In genomic region chr4:38967260-38968095, GRCh38 we compare ENCODE assay signal across 1 cellular context.
TF ChIP-seq lines count a peak whose summit lies in the region.

No MANE protein-coding gene starts in this region.

TF ChIP-seq in K562, 482 proteins besides CTCF, POLR2A, EP300 and RAD21 (continued from another document):
- TF ChIP-seq GTF3C2 (IDR thresholded peaks at IDR 0.05; ENCODE audit: borderline replicate concordance, extremely low read depth, insufficient read length) (no peak), ZNF408 (CRISPR knock-in tag; IDR thresholded peaks at IDR 0.05; ENCODE audit: low read depth) (no peak), KLF10 (CRISPR knock-in tag; IDR thresholded peaks at IDR 0.05) (no peak), KDM5B (IDR thresholded peaks at IDR 0.05; ENCODE audit: insufficient replicate concordance, low read depth, low read length) (no peak), ZNF347 (CRISPR knock-in tag; IDR thresholded peaks at IDR 0.05; ENCODE audit: low read depth) (no peak), ILK (tag; IDR thresholded peaks at IDR 0.05; ENCODE audit: borderline replicate concordance, low read depth) (0 out of 2 replicates have a peak, but pooled peaks have one; percentile 35), ZNF41 (CRISPR knock-in tag; conservative IDR thresholded peaks at IDR 0.05) (no peak; the same call in 1 of the 2 replicates), MAX (CRISPR knock-in tag; IDR thresholded peaks at IDR 0.05) (no peak), FOSL1 (tag; conservative IDR thresholded peaks at IDR 0.05) (peak; percentile 97), TBL1XR1 (IDR thresholded peaks at IDR 0.05; ENCODE audit: low read length in 2 of 2) (no peak), NRF1 (conservative IDR thresholded peaks at IDR 0.05 in 1 of 2, IDR thresholded peaks at IDR 0.05 in 1 of 2) (0 out of 4 replicates have a peak, but pooled peaks of 1 of the 2 experiments have one; percentile 11), HDGF (IDR thresholded peaks at IDR 0.05) (no peak), NFIX (CRISPR knock-in tag; IDR thresholded peaks at IDR 0.05; ENCODE audit: low read depth) (no peak), KAT7 (CRISPR knock-in tag; IDR thresholded peaks at IDR 0.05; ENCODE audit: borderline replicate concordance) (no peak), HES1 (IDR thresholded peaks at IDR 0.05; ENCODE audit: low read depth) (no peak), ZBTB33 (CRISPR knock-in tag; IDR thresholded peaks at IDR 0.05) (no peak), TEAD4 (IDR thresholded peaks at IDR 0.05; ENCODE audit: low read length) (no peak), TEAD4 (CRISPR knock-in tag; IDR thresholded peaks at IDR 0.05; ENCODE audit: borderline replicate concordance) (no peak), TAF7 (tag; IDR thresholded peaks at IDR 0.05) (no peak), KAT8 (IDR thresholded peaks at IDR 0.05; ENCODE audit: low read depth) (no peak), SRF (CRISPR knock-in tag; IDR thresholded peaks at IDR 0.05) (0 out of 4 replicates have a peak, but pooled peaks of 1 of the 2 experiments have one; percentile 4), KDM1A (IDR thresholded peaks at IDR 0.05) (no peak), FOXK1 (CRISPR knock-in tag; IDR thresholded peaks at IDR 0.05; ENCODE audit: borderline replicate concordance) (no peak), ZBED1 (IDR thresholded peaks at IDR 0.05) (no peak), ZNF609 (CRISPR knock-in tag; IDR thresholded peaks at IDR 0.05; ENCODE audit: borderline replicate concordance) (no peak), NR2C1 (IDR thresholded peaks at IDR 0.05) (no peak), NR2C1 (tag; IDR thresholded peaks at IDR 0.05) (peak; percentile 58; the same call in 1 of the 2 replicates), ZFP1 (CRISPR knock-in tag; IDR thresholded peaks at IDR 0.05) (no peak), CHCHD3 (CRISPR knock-in tag; IDR thresholded peaks at IDR 0.05) (no peak), ZNF23 (CRISPR knock-in tag; IDR thresholded peaks at IDR 0.05) (no peak), ARID4B (CRISPR knock-in tag; IDR thresholded peaks at IDR 0.05) (no peak), THAP7 (CRISPR knock-in tag; IDR thresholded peaks at IDR 0.05) (no peak), GTF2A2 (tag; IDR thresholded peaks at IDR 0.05) (peak; percentile 63), CSDE1 (IDR thresholded peaks at IDR 0.05) (no peak), ZNF175 (CRISPR knock-in tag; IDR thresholded peaks at IDR 0.05; ENCODE audit: low read depth) (peak; percentile 96), MLX (CRISPR knock-in tag; conservative IDR thresholded peaks at IDR 0.05) (no peak), ZNF444 (CRISPR knock-in tag; IDR thresholded peaks at IDR 0.05) (no peak), ZSCAN29 (IDR thresholded peaks at IDR 0.05) (no peak), ZEB2 (IDR thresholded peaks at IDR 0.05) (no peak)
TF ChIP-seq in K562: peak in this region for 69.
